ENCODE assay signal across 8 cellular contexts in the genomic region with DNA sequence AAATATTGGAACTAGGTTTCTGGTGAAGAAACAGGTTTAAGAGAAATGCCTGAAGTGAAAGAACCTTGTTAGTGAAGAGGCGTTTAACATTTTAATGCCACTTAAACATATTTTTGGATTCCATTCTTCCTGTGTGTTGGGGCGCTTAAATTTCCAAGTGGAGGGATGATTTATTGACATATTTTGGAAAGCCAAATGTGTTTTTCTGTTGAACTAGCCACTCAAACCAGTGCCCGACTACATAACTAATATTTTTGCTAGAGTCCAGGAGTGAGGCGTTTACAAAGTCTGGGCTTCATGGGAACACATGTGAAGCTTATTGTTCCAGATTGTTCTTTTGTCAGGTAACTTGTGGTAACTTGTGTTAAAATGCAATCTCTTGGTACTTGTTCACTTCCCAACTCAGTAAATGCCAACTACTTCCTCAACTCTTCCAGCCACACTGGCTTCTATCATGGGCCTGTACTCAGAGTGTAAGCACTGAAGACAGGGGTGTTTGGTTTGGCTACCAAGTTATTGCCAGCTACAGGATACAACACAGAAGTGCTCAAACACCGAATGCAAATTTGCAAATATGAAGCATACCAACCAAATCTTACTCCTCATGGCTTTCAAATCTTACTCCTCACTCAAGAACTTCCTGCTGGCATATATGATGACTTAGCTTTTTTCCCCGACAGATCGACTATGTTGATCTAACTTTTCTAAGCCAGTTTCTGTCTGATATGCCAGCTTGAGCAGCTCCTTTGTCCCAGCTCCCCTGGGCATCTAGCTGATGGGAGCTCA. TPM values are rescaled to one million over a fixed set of nuclear protein-coding genes. Genes with fewer than 3 reads are reported as not detected.
A peak's percentile ranks its signal among the peaks of the same experiment; 100 is the strongest.
DNase-seq lines count a peak whose midpoint lies in the region; ATAC-seq and TF ChIP-seq lines count a peak whose summit lies in the region.

No MANE protein-coding gene starts in this region.

- H2AFZ ChIP-seq in OCI-LY1 (ENCODE audit: low read length) (no peak overlapping the region), neuronal stem cell (ENCODE audit: low read length) (no peak overlapping the region)

- no peak overlapping the region for H4K91ac ChIP-seq in neuronal stem cell (ENCODE audit: low read depth, low read length, poor library complexity)

- no peak overlapping the region for H2BK120ac ChIP-seq in neuronal stem cell (ENCODE audit: low read depth, low read length)

- no peak overlapping the region for H2BK5ac ChIP-seq in neuronal stem cell (ENCODE audit: low read length)

- H4K8ac ChIP-seq in neuronal stem cell (ENCODE audit: low read depth, low read length): no peak overlapping the region

- H3K4ac ChIP-seq in neuronal stem cell (ENCODE audit: low read length): no peak overlapping the region

- DNase-seq in ELF-1 (ENCODE audit: low read depth, low spot score) (peak; percentile 39), neuronal stem cell (ENCODE audit: low spot score) (no peak), NCI-H1048 (lab: John Stamatoyannopoulos, UW) (no peak), omental fat pad (ENCODE audit: low spot score) (no peak)
- DNase-seq in activated effector memory CD4-positive, alpha-beta T cell treated with anti-CD3 and anti-CD28 coated beads, Interleukin-2, amount 50 U/mL, for 16 hours: no peak

- H3K79me1 ChIP-seq in neuronal stem cell (ENCODE audit: low read depth, low read length): peaks cover 11% of the 10 kb centered on the region

- H3K27me3 ChIP-seq in OCI-LY1 (ENCODE audit: insufficient read depth, low read length): no peaks in the 10 kb centered on the region
- H3K27me3 ChIP-seq in ectodermal cell (ENCODE audit: control insufficient read depth, insufficient read depth, low read length, poor library complexity, severe bottlenecking): no peaks in the 10 kb centered on the region
- H3K27me3 ChIP-seq in neuronal stem cell (ENCODE audit: control insufficient read depth in 3 of 3, insufficient read depth in 3 of 3, low read depth in 1 of 3, low read length in 3 of 3): no peaks in the 10 kb centered on the region

- peaks cover 11% of the 10 kb centered on the region for H3K9me3 ChIP-seq in OCI-LY1 (ENCODE audit: low read length)
- H3K9me3 ChIP-seq in ectodermal cell (ENCODE audit: control insufficient read depth, low read length): no peaks in the 10 kb centered on the region
- peaks cover 43 to 73% of the 10 kb centered on the region in 2 donors for H3K9me3 ChIP-seq in neuronal stem cell (replicated peaks in 1 of 2; ENCODE audit: control insufficient read depth in 2 of 2, insufficient read depth in 1 of 2, low read depth in 1 of 2, low read length in 2 of 2)

- H2BK15ac ChIP-seq in neuronal stem cell (ENCODE audit: low read length): no peak overlapping the region

- H3K4me2 ChIP-seq in OCI-LY1 (ENCODE audit: low read length): peak overlapping the region; percentile 91
- H3K4me2 ChIP-seq in neuronal stem cell (ENCODE audit: insufficient read depth, low read length, poor library complexity, severe bottlenecking): peak overlapping the region; percentile 37

- H3K23ac ChIP-seq in neuronal stem cell (ENCODE audit: low read depth, low read length, poor library complexity): no peak overlapping the region

- peaks cover 75% of the 10 kb centered on the region for H3K36me3 ChIP-seq in OCI-LY1 (ENCODE audit: insufficient read depth, low read length)
- H3K36me3 ChIP-seq in ectodermal cell (ENCODE audit: control insufficient read depth, insufficient read depth, low read length): peaks cover 66% of the 10 kb centered on the region
- H3K36me3 ChIP-seq in neuronal stem cell (replicated peaks in 1 of 2; ENCODE audit: control insufficient read depth in 2 of 2, insufficient read depth in 2 of 2, low read length in 2 of 2): peaks cover 48 to 80% of the 10 kb centered on the region in 2 donors

- H3K4me3 ChIP-seq in OCI-LY1 (ENCODE audit: low read depth, low read length, poor library complexity, severe bottlenecking) (peak overlapping the region; percentile 100), ectodermal cell (ENCODE audit: insufficient read depth, low read depth, low read length) (peak overlapping the region; percentile 99), neuronal stem cell (ENCODE audit: low read length in 2 of 2) (peak overlapping the region; percentile 65 to 76)

- H3K9ac ChIP-seq in OCI-LY1 (ENCODE audit: low read length): peak overlapping the region; percentile 100
- no peak overlapping the region for H3K9ac ChIP-seq in neuronal stem cell (ENCODE audit: low read depth, low read length, poor library complexity)

- peaks cover 51% of the 10 kb centered on the region for H3K79me2 ChIP-seq in OCI-LY1 (ENCODE audit: insufficient read depth, low read length)

- no peak overlapping the region for H3K14ac ChIP-seq in neuronal stem cell (ENCODE audit: low read length)

- TF ChIP-seq CTCF in OCI-LY1 (IDR thresholded peaks at IDR 0.05; ENCODE audit: low read length): no peak
- no peak for TF ChIP-seq CTCF in omental fat pad (IDR thresholded peaks at IDR 0.05)

- 9 to 21% methylated on average over 6 to 7 of the region's 7 CpGs for WGBS in ectodermal cell, 2 experiments
- no CpG with 5 or more reads among the region's 7 CpGs for WGBS in neuronal stem cell (ENCODE audit: extremely low coverage in 2 of 2, insufficient read length in 2 of 2, insufficient replicate concordance in 1 of 2), 2 donors

- H4K20me1 ChIP-seq in OCI-LY1 (ENCODE audit: insufficient read depth, low read length): no peaks in the 10 kb centered on the region

- H3K27ac ChIP-seq in OCI-LY1 (ENCODE audit: low read depth, low read length, poor library complexity, severe bottlenecking) (peak overlapping the region; percentile 91), ectodermal cell (ENCODE audit: insufficient read depth, low read depth, low read length, poor library complexity, severe bottlenecking) (peak overlapping the region; percentile 0), neuronal stem cell (replicated peaks; ENCODE audit: low read length) (no peak overlapping the region)

- peaks cover 6% of the 10 kb centered on the region for H3F3A ChIP-seq in OCI-LY1 (ENCODE audit: insufficient read depth, low read length)

- H2BK12ac ChIP-seq in neuronal stem cell (ENCODE audit: low read length): no peak overlapping the region

- H3K4me1 ChIP-seq in OCI-LY1 (ENCODE audit: insufficient read depth, low read length, severe bottlenecking) (peaks cover 62% of the 10 kb centered on the region), ectodermal cell (ENCODE audit: control insufficient read depth, insufficient read depth, low read length) (no peaks in the 10 kb centered on the region), neuronal stem cell (ENCODE audit: control insufficient read depth in 2 of 2, insufficient read depth in 1 of 2, low read depth in 1 of 2, low read length in 2 of 2) (peaks cover 0 to 7% of the 10 kb centered on the region in 2 donors)

- no peaks in the 10 kb centered on the region for H3K9me2 ChIP-seq in OCI-LY1 (ENCODE audit: low read depth, low read length)

- H2AK5ac ChIP-seq in neuronal stem cell (ENCODE audit: low read depth, low read length): no peak overlapping the region

- H3K18ac ChIP-seq in neuronal stem cell (ENCODE audit: low read length): no peak overlapping the region

- no peak for ATAC-seq in omental fat pad (ENCODE audit: low FRiP score)
- ATAC-seq in HG02610 (IDR thresholded peaks at IDR 0.05; ENCODE audit: unreplicated experiment): no peak

RNA-seq across cellular contexts. Expression of a gene that starts 2.0 kb away (rescaled TPM):
- 5.7 TPM for polyA plus RNA-seq in ectodermal cell (2013, experiment 1 of 4)
- polyA plus RNA-seq in ectodermal cell (2013, experiment 2 of 4): 6.2 TPM
- 5.6 TPM for polyA plus RNA-seq in ectodermal cell (2013, experiment 3 of 4)
- polyA plus RNA-seq in ectodermal cell (2013, experiment 4 of 4): 5.8 TPM
- polyA plus RNA-seq in neuronal stem cell (2013, experiment 1 of 2): 2.4 TPM
- 2.2 TPM for polyA plus RNA-seq in neuronal stem cell (2013, experiment 2 of 2)
- 100 to 1,000 TPM in 1 of 4 donors, 10 to 100 TPM in 3; 40.5 to 106 (median 54.8) TPM for total RNA-seq in omental fat pad
